8 cellular contexts compared by ENCODE assay signal in genomic region chr3:53255360-53255774, GRCh38. TPM values are rescaled to one million over a fixed set of nuclear protein-coding genes. Genes with fewer than 3 reads are reported as not detected.
DNase-seq lines count a peak whose midpoint lies in the region; ATAC-seq, FAIRE-seq and TF ChIP-seq lines count a peak whose summit lies in the region.

No MANE protein-coding gene starts in this region.

- H3K4me3 ChIP-seq in lower leg skin (ENCODE audit: low read depth, poor library complexity, severe bottlenecking), result peak overlapping the region; percentile 89

- DNase-seq in 8988T (peak; percentile 51), T-helper 2 cell (peak in 4 of 5 experiments; percentile 13 to 68 (median 20)), lower leg skin (ENCODE audit: low spot score in 2 of 2) (no peak), RCC 7860 (ENCODE audit: low spot score) (no peak)
- DNase-seq in central memory CD4-positive, alpha-beta T cell, result peak; percentile 34
- DNase-seq in stimulated activated CD8-positive, alpha-beta memory T cell treated with anti-CD3 and anti-CD28 coated beads, Interleukin-2, amount 100 ng/mL, for 48 hours (ENCODE audit: low read depth in 2 of 2), result peak; percentile 20 to 22

- no peak for FAIRE-seq in RCC 7860 (lab: Jason Lieb, UNC)

- TF ChIP-seq CTCF in lower leg skin (IDR thresholded peaks at IDR 0.05), result no peak

- intact Hi-C loops in lower leg skin (cut with DNase I; ENCODE audit: low total_unique reads), result no loop called here

- 0% methylated on average over 13 to 24 of the region's 49 CpGs for WGBS in lower leg skin, 2 donors

- no peak for TF ChIP-seq POLR2A in lower leg skin (IDR thresholded peaks at IDR 0.05)

- ATAC-seq in GM18858 (IDR thresholded peaks at IDR 0.05; ENCODE audit: unreplicated experiment), result peak; percentile 32
- peak; percentile 42 for ATAC-seq in HG03064 (IDR thresholded peaks at IDR 0.05; ENCODE audit: low read depth, unreplicated experiment)

RNA-seq across cellular contexts. Expression of gene TKT, which starts 0.5 kb away (rescaled TPM):
- 100 to 1,000 TPM in 3 of 4 donors, 10 to 100 TPM in 1; 98.1 to 195 (median 154) TPM for total RNA-seq in lower leg skin

Comparison
In these comparisons a context has a peak if more than half of its experiments do, and no peak if none do; other contexts are left out.
1. DNase-seq: peak in 8988T (single experiment), T-helper 2 cell (4 of 5), central memory CD4-positive, alpha-beta T cell (single experiment) and stimulated activated CD8-positive, alpha-beta memory T cell treated with anti-CD3 and anti-CD28 coated beads, Interleukin-2, amount 100 ng/mL, for 48 hours (2 of 2); none in lower leg skin (0 of 2) and RCC 7860 (single experiment).